ENCODE assay signal across 30 cellular contexts in genomic region chr16:49262501-49262900, GRCh38. TPM values are rescaled to one million over a fixed set of nuclear protein-coding genes. Genes with fewer than 3 reads are reported as not detected.
"Had no signal": no experiment of that assay in that cellular context is flagged by ENCODE, and none has a peak within 500 bp of the region (broad histone marks: within the 10 kb centered on the region; RNA-seq: fewer than 3 reads in every experiment).

No MANE protein-coding gene starts in this region.

- H3K4me1 ChIP-seq: ascending aorta, breast epithelium, esophagus squamous epithelium, gastroesophageal sphincter, heart right ventricle had no signal

- ATAC-seq: activated naive CD4-positive, alpha-beta T cell treated with anti-CD3 and anti-CD28 coated beads, Interleukin-2, amount 50 U/mL, for 72 hours; activated T-cell treated with anti-CD3 and anti-CD28 coated beads, Interleukin-2, amount 50 U/mL, for 72 hours; gastroesophageal sphincter; heart right ventricle; WTC11 had no signal

- H3K36me3 ChIP-seq: ascending aorta, breast epithelium, esophagus squamous epithelium, gastroesophageal sphincter, heart right ventricle had no signal

- H3K27ac ChIP-seq: ascending aorta, breast epithelium, coronary artery, dorsolateral prefrontal cortex, esophagus squamous epithelium, gastroesophageal sphincter, heart right ventricle had no signal

- H3K9me3 ChIP-seq: ascending aorta, breast epithelium, esophagus squamous epithelium, gastroesophageal sphincter had no signal

- H3K27me3 ChIP-seq: ascending aorta, esophagus squamous epithelium had no signal

- DNase-seq: activated CD4-positive, alpha-beta memory T cell treated with anti-CD3 and anti-CD28 coated beads, Interleukin-2, amount 10 ng/mL, durations not matched to agents 7 days and 5 days; activated CD4-positive, alpha-beta T cell treated with anti-CD3 and anti-CD28 coated beads for 1 hour; activated CD4-positive, alpha-beta T cell treated with anti-CD3 and anti-CD28 coated beads for 4 hours; activated CD4-positive, alpha-beta T cell treated with anti-CD3 and anti-CD28 coated beads, Interleukin-2, amount 10 ng/mL, durations not matched to agents 7 days and 5 days; activated CD4-positive, alpha-beta T cell treated with anti-CD3 and anti-CD28 coated beads, Interleukin-2, amount 50 U/mL, for 4 hours; activated CD8-positive, alpha-beta memory T cell treated with anti-CD3 and anti-CD28 coated beads, Interleukin-2, amount 50 U/mL, for 48 hours; activated gamma-delta T cell; activated naive CD4-positive, alpha-beta T cell; activated naive CD4-positive, alpha-beta T cell treated with anti-CD3 and anti-CD28 coated beads, Interleukin-2, amount 10 ng/mL, durations not matched to agents 7 days and 5 days; activated naive CD8-positive, alpha-beta T cell treated with anti-CD3 and anti-CD28 coated beads, Interleukin-2, amount 10 ng/mL, durations not matched to agents 7 days and 5 days; activated T-cell treated with anti-CD3 and anti-CD28 coated beads for 4 hours; activated T-cell treated with anti-CD3 and anti-CD28 coated beads, Interleukin-2, amount 50 U/mL, for 24 hours; activated T-cell treated with anti-CD3 and anti-CD28 coated beads, Interleukin-2, amount 50 U/mL, for 72 hours; dorsolateral prefrontal cortex; effector memory CD4-positive, alpha-beta T cell; endodermal cell; erythroblast; esophagus squamous epithelium; foreskin melanocyte; heart right ventricle; T-helper 2 cell had no signal

- H3K4me3 ChIP-seq: ascending aorta, breast epithelium, coronary artery, dorsolateral prefrontal cortex, esophagus squamous epithelium, gastroesophageal sphincter, heart right ventricle had no signal

RNA-seq across cellular contexts. Expression of gene CBLN1, which starts 19.1 kb away (rescaled TPM):
- total RNA-seq: activated CD4-positive, alpha-beta memory T cell treated with anti-CD3 and anti-CD28 coated beads, Interleukin-2, amount 10 ng/mL, durations not matched to agents 7 days and 5 days; activated CD4-positive, alpha-beta T cell treated with anti-CD3 and anti-CD28 coated beads, Interleukin-2, amount 10 ng/mL, durations not matched to agents 7 days and 5 days; activated naive CD4-positive, alpha-beta T cell treated with anti-CD3 and anti-CD28 coated beads, Interleukin-2, amount 50 U/mL, for 72 hours; activated naive CD8-positive, alpha-beta T cell treated with anti-CD3 and anti-CD28 coated beads, Interleukin-2, amount 10 ng/mL, durations not matched to agents 7 days and 5 days; activated T-cell treated with anti-CD3 and anti-CD28 coated beads, Interleukin-2, amount 50 U/mL, for 72 hours; ascending aorta; fibroblast of lung; fibroblast of villous mesenchyme; T-helper 1 cell treated with Interleukin-12 subunit alpha and Interleukin-12 subunit beta and Interleukin-4 antibody, amounts not matched to agents 30 ng/mL and 1 ng/mL, for 36 hours had no signal
- polyA plus RNA-seq: fibroblast of lung had no signal
